Comparison of ENCODE assay signal across 14 cellular contexts in genomic region chr3:61168286-61168685, GRCh38.
DNase-seq lines count a peak whose midpoint lies in the region; ATAC-seq and TF ChIP-seq lines count a peak whose summit lies in the region.
"Had no signal": no experiment of that assay in that cellular context is flagged by ENCODE, and none has a peak within 500 bp of the region (broad histone marks: within the 10 kb centered on the region; RNA-seq: fewer than 3 reads in every experiment).

No MANE protein-coding gene starts in this region.

- H3K4me3 Mint-ChIP-seq in GM23338 (no peak overlapping the region), T-cell (no peak overlapping the region)
- H3K4me3 Mint-ChIP-seq: CD4-positive, alpha-beta memory T cell; HFFc6 had no signal

- no peak overlapping the region for H2BK120ac ChIP-seq in trophoblast cell (ENCODE audit: insufficient read depth, low read length, poor library complexity)

- H3K14ac ChIP-seq in trophoblast cell (ENCODE audit: low read length), result no peak overlapping the region

- H4K91ac ChIP-seq in trophoblast cell (ENCODE audit: low read depth, low read length), result no peak overlapping the region

- CTCF ChIA-PET in T-cell (lab: Charles Lee), result no interaction called here

- no peak overlapping the region for H2BK12ac ChIP-seq in trophoblast cell (ENCODE audit: low read length)

- no peaks in the 10 kb centered on the region for H3F3A ChIP-seq in GM23338 (replicated peaks; ENCODE audit: low read depth)

- H3K9me3 ChIP-seq in ectodermal cell (ENCODE audit: control insufficient read depth, low read length), result no peaks in the 10 kb centered on the region
- no peaks in the 10 kb centered on the region for H3K9me3 ChIP-seq in trophoblast cell (ENCODE audit: insufficient read depth, low read depth, low read length)
- no peaks in the 10 kb centered on the region for H3K9me3 ChIP-seq in psoas muscle
- H3K9me3 ChIP-seq: HAP-1 had no signal

- no peak overlapping the region for H3K9ac ChIP-seq in trophoblast cell (ENCODE audit: low read length)

- H3K4me2 ChIP-seq in GM23338, result no peak overlapping the region
- H3K4me2 ChIP-seq in trophoblast cell (ENCODE audit: low read length), result no peak overlapping the region

- H3K27me3 ChIP-seq in GM23338 (ENCODE audit: insufficient read depth) (no peaks in the 10 kb centered on the region), ectodermal cell (ENCODE audit: control insufficient read depth, insufficient read depth, low read length, poor library complexity, severe bottlenecking) (no peaks in the 10 kb centered on the region), trophoblast cell (ENCODE audit: insufficient read depth, low read length) (no peaks in the 10 kb centered on the region), psoas muscle (ENCODE audit: insufficient read depth in 3 of 3, low read length in 2 of 3) (no peaks in the 10 kb centered on the region)

- no peak overlapping the region for H4K12ac ChIP-seq in trophoblast cell (ENCODE audit: low read depth, low read length)

- H3K27ac ChIP-seq in GM23338 (ENCODE audit: low read depth) (0 out of 2 replicates have a peak overlapping the region, but pooled peaks have one; percentile 36), ectodermal cell (ENCODE audit: insufficient read depth, low read depth, low read length, poor library complexity, severe bottlenecking) (peak overlapping the region; percentile 17), trophoblast cell (ENCODE audit: low read depth, low read length) (no peak overlapping the region), psoas muscle (no peak overlapping the region)

- H3K4me1 Mint-ChIP-seq in GM23338 (peaks cover 17% of the 10 kb centered on the region), T-cell (no peaks in the 10 kb centered on the region)
- H3K4me1 Mint-ChIP-seq: CD4-positive, alpha-beta memory T cell had no signal

- H3K79me1 ChIP-seq in trophoblast cell (ENCODE audit: low read length), result no peaks in the 10 kb centered on the region

- H4K8ac ChIP-seq in trophoblast cell (ENCODE audit: low read depth, low read length), result no peak overlapping the region

- no peak overlapping the region for H2BK5ac ChIP-seq in trophoblast cell (ENCODE audit: low read depth, low read length, poor library complexity)

- TF ChIP-seq CTCF in GM23338 (conservative IDR thresholded peaks at IDR 0.05; ENCODE audit: low read depth in 2 of 2), result no peak
- no peak for TF ChIP-seq CTCF in psoas muscle (IDR thresholded peaks at IDR 0.05)

- H4K20me1 ChIP-seq in GM23338 (replicated peaks; ENCODE audit: insufficient read depth), result no peaks in the 10 kb centered on the region

- H3K18ac ChIP-seq in trophoblast cell (ENCODE audit: low read length), result no peak overlapping the region

- 83 to 86% methylated on average over 3 of the region's 3 CpGs for WGBS in ectodermal cell, 2 experiments
- WGBS in trophoblast cell (ENCODE audit: extremely low coverage, insufficient coverage, insufficient read length), result no CpG with 5 or more reads among the region's 3 CpGs
- 92 to 97% (median 94%) methylated on average over 3 of the region's 3 CpGs for WGBS in psoas muscle, 3 donors

- no peaks in the 10 kb centered on the region for H3K27me3 Mint-ChIP-seq in GM23338 (ENCODE audit: insufficient read depth, low read depth, poor library complexity)
- H3K27me3 Mint-ChIP-seq in T-cell, result no peaks in the 10 kb centered on the region
- H3K27me3 Mint-ChIP-seq: CD4-positive, alpha-beta memory T cell had no signal

- H3K36me3 Mint-ChIP-seq in GM23338 (ENCODE audit: low read depth) (peaks cover 22% of the 10 kb centered on the region), T-cell (peaks cover 28% of the 10 kb centered on the region)

- H3K36me3 ChIP-seq in GM23338 (ENCODE audit: insufficient read depth) (no peaks in the 10 kb centered on the region), ectodermal cell (ENCODE audit: control insufficient read depth, insufficient read depth, low read length) (no peaks in the 10 kb centered on the region), trophoblast cell (ENCODE audit: control insufficient read depth in 1 of 2, insufficient read depth in 2 of 2, low read length in 2 of 2) (no peaks in the 10 kb centered on the region), psoas muscle (ENCODE audit: insufficient read depth in 1 of 2, low read depth in 1 of 2) (peaks cover 0 to 2% of the 10 kb centered on the region in 2 donors)
- H3K36me3 ChIP-seq: HAP-1 had no signal

- no peak overlapping the region for H3K4me3 ChIP-seq in GM23338
- no peak overlapping the region for H3K4me3 ChIP-seq in ectodermal cell (ENCODE audit: insufficient read depth, low read depth, low read length)
- H3K4me3 ChIP-seq in trophoblast cell (ENCODE audit: low read depth, low read length), result no peak overlapping the region
- no peak overlapping the region for H3K4me3 ChIP-seq in psoas muscle
- H3K4me3 ChIP-seq: HAP-1 had no signal

- H3K4me1 ChIP-seq in GM23338 (ENCODE audit: insufficient read depth), result peaks cover 11% of the 10 kb centered on the region
- H3K4me1 ChIP-seq in ectodermal cell (ENCODE audit: control insufficient read depth, insufficient read depth, low read length), result no peaks in the 10 kb centered on the region
- peaks cover 0 to 2% of the 10 kb centered on the region in 2 experiments for H3K4me1 ChIP-seq in trophoblast cell (ENCODE audit: control insufficient read depth in 1 of 2, insufficient read depth in 2 of 2, low read length in 2 of 2)
- no peaks in the 10 kb centered on the region for H3K4me1 ChIP-seq in psoas muscle
- H3K4me1 ChIP-seq: HAP-1 had no signal

- intact Hi-C loops in psoas muscle (cut with DNase I), result no loop called here

- DNase-seq in GM23338 (ENCODE audit: low spot score) (peak; percentile 9), trophoblast cell (peak; percentile 94 to 100), NCI-H187 (lab: John Stamatoyannopoulos, UW) (no peak), T-cell (no peak), psoas muscle (no peak)
- DNase-seq: C1 segment of cervical spinal cord; CD4-positive, alpha-beta memory T cell; COR-L47; DMS153; DND-41; GDM1; HFFc6 had no signal

- peaks cover 6% of the 10 kb centered on the region; the same call in 1 of the 3 replicates for H3K9me3 Mint-ChIP-seq in GM23338
- H3K9me3 Mint-ChIP-seq in T-cell, result peaks cover 3 to 7% (median 4%) of the 10 kb centered on the region in 3 donors

- H3K79me2 ChIP-seq in GM23338 (replicated peaks; ENCODE audit: insufficient read depth) (no peaks in the 10 kb centered on the region), trophoblast cell (ENCODE audit: control insufficient read depth, insufficient read depth, low read length, poor library complexity) (no peaks in the 10 kb centered on the region)

- H3K27ac Mint-ChIP-seq in GM23338, result no peak overlapping the region
- H3K27ac Mint-ChIP-seq in T-cell, result no peak overlapping the region
- H3K27ac Mint-ChIP-seq: CD4-positive, alpha-beta memory T cell; HFFc6 had no signal

- H2AFZ ChIP-seq in GM23338 (no peak overlapping the region), trophoblast cell (ENCODE audit: insufficient read depth, low read length, poor library complexity) (no peak overlapping the region)

- POLR2A ChIA-PET in T-cell (lab: Charles Lee), result no interaction called here

- ATAC-seq in GM23338 (no peak), T-cell (replicated peaks in 1 of 4) (no peak), psoas muscle (no peak)

- peaks cover 3% of the 10 kb centered on the region; the same call in 1 of the 2 replicates for H3K9me2 ChIP-seq in GM23338 (ENCODE audit: insufficient read depth)

- H3K4ac ChIP-seq in trophoblast cell (ENCODE audit: low read depth, low read length), result no peak overlapping the region

- no peak overlapping the region for H2AK5ac ChIP-seq in trophoblast cell (ENCODE audit: low read length)

- H3K23ac ChIP-seq in trophoblast cell (ENCODE audit: low read length), result no peak overlapping the region

TF ChIP-seq in GM23338, 12 proteins besides CTCF, POLR2A, EP300 and RAD21 (continues in another document):
- TF ChIP-seq ZNF114 (CRISPR knock-in tag; IDR thresholded peaks at IDR 0.05), result no peak
- TF ChIP-seq CREB1 (CRISPR knock-in tag; IDR thresholded peaks at IDR 0.05; ENCODE audit: low read depth), result no peak
- TF ChIP-seq STAT1 (IDR thresholded peaks at IDR 0.05; ENCODE audit: unreplicated experiment), result no peak
- no peak for TF ChIP-seq ETS1 (IDR thresholded peaks at IDR 0.05)
- no peak for TF ChIP-seq NANOG (IDR thresholded peaks at IDR 0.05; ENCODE audit: borderline replicate concordance)
- no peak for TF ChIP-seq EZH2 (IDR thresholded peaks at IDR 0.05; ENCODE audit: low read depth, unreplicated experiment)
- TF ChIP-seq POLR2AphosphoS5 (IDR thresholded peaks at IDR 0.05; ENCODE audit: low read depth), result no peak

Comparison
In these comparisons a context has a peak if more than half of its experiments do, and no peak if none do; other contexts are left out.
1. DNase-seq: peak in GM23338 (single experiment) and trophoblast cell (2 of 2); none in NCI-H187 (0 of 2), T-cell (0 of 34) and psoas muscle (0 of 2).
2. H3K27ac ChIP-seq: peak in GM23338 (single experiment) and ectodermal cell (single experiment); none in trophoblast cell (single experiment) and psoas muscle (single experiment).